In the genomic region with DNA sequence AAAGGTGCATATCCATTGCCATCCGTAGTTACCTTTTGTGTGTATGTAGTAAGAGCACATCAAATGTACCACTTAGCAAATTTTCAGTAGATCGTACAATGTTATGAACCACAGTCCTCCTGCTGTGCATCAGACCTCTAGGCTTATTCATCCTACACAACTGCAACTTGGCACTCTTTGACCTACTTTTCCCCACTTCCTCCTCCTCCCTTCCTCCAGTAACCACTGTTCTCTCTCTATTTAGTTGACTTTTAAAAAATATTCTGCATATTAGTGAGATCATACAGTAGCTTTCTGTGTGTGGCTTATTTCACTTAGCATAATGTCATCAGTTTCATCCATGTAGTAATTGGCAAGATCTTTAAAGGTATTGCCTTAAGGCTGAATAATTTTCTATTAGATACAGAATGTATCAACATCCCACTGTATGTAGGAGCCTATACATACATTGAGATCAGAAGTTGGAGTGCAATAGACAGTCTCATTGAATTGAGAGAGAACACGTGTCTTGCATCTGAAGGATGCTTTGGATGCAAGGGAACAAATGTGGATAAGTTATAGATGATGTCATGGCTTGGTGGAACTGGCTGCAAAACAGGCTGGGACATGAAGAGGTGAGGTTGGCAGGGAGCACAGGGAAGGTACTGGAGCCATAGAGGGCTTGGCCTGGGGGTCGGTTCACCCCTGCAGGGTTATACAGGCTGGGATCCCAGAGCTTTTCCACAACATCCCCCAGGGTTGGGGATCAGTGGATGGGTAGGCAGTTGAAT, we compare ENCODE assay signal across 16 cellular contexts.
A peak's percentile ranks its signal among the peaks of the same experiment; 100 is the strongest.
DNase-seq lines count a peak whose midpoint lies in the region; ATAC-seq and TF ChIP-seq lines count a peak whose summit lies in the region.
"Had no signal": no experiment of that assay in that cellular context is flagged by ENCODE, and none has a peak within 500 bp of the region (broad histone marks: within the 10 kb centered on the region; RNA-seq: fewer than 3 reads in every experiment).

No MANE protein-coding gene starts in this region.

- TF ChIP-seq POLR2A in gastrocnemius medialis (IDR thresholded peaks at IDR 0.05), result no peak

- H3K9me3 Mint-ChIP-seq in activated CD4-positive, alpha-beta memory T cell treated with anti-CD3 and anti-CD28 coated beads, Interleukin-2, amount 10 ng/mL, durations not matched to agents 7 days and 5 days, result peaks cover 2% of the 10 kb centered on the region
- peaks cover 0 to 6% (median 0%) of the 10 kb centered on the region in 6 donors for H3K9me3 Mint-ChIP-seq in immature natural killer cell
- H3K9me3 Mint-ChIP-seq in osteocyte (ENCODE audit: unreplicated experiment), result no peaks in the 10 kb centered on the region
- H3K9me3 Mint-ChIP-seq: nephron progenitor cell had no signal

- H3K9ac ChIP-seq in DND-41 (ENCODE audit: low read depth, low read length), result no peak overlapping the region

- H3K4me1 ChIP-seq in DND-41 (ENCODE audit: insufficient read depth, low read length) (no peaks in the 10 kb centered on the region), gastrocnemius medialis (no peaks in the 10 kb centered on the region)
- H3K4me1 ChIP-seq: breast epithelium had no signal

- peak overlapping the region; percentile 64 for H3K27ac Mint-ChIP-seq in activated CD4-positive, alpha-beta memory T cell treated with anti-CD3 and anti-CD28 coated beads, Interleukin-2, amount 10 ng/mL, durations not matched to agents 7 days and 5 days
- peak overlapping the region; percentile 79 to 97 (median 92) for H3K27ac Mint-ChIP-seq in immature natural killer cell
- no peak overlapping the region for H3K27ac Mint-ChIP-seq in osteocyte (ENCODE audit: unreplicated experiment)
- H3K27ac Mint-ChIP-seq: nephron progenitor cell had no signal

- ATAC-seq in DND-41 (ENCODE audit: insufficient read depth, low read depth) (peak; percentile 69), gastrocnemius medialis (no peak)
- ATAC-seq: left colon had no signal

- CTCF ChIA-PET in activated CD4-positive, alpha-beta memory T cell treated with anti-CD3 and anti-CD28 coated beads, Interleukin-2, amount 10 ng/mL, durations not matched to agents 7 days and 5 days (lab: Charles Lee), result no interaction called here

- H3K4me3 ChIP-seq in DND-41 (ENCODE audit: low read depth in 1 of 2, low read length in 2 of 2) (no peak overlapping the region), gastrocnemius medialis (no peak overlapping the region)
- H3K4me3 ChIP-seq: breast epithelium, esophagus squamous epithelium had no signal

- peaks cover 3% of the 10 kb centered on the region for H3K36me3 Mint-ChIP-seq in activated CD4-positive, alpha-beta memory T cell treated with anti-CD3 and anti-CD28 coated beads, Interleukin-2, amount 10 ng/mL, durations not matched to agents 7 days and 5 days (ENCODE audit: low read depth)
- H3K36me3 Mint-ChIP-seq in immature natural killer cell, result peaks cover 0 to 7% (median 0%) of the 10 kb centered on the region in 3 donors
- H3K36me3 Mint-ChIP-seq in osteocyte (ENCODE audit: unreplicated experiment), result no peaks in the 10 kb centered on the region

- POLR2A ChIA-PET in activated CD4-positive, alpha-beta memory T cell treated with anti-CD3 and anti-CD28 coated beads, Interleukin-2, amount 10 ng/mL, durations not matched to agents 7 days and 5 days (lab: Charles Lee), result interaction anchor here (1.4 kb wide), 1 partner anchor 30 kb away, joined by 3 read pairs; no protein-coding TSS in a partner anchor

- no peaks in the 10 kb centered on the region for H3K9me3 ChIP-seq in DND-41 (ENCODE audit: insufficient read depth, low read length, severe bottlenecking)
- no peaks in the 10 kb centered on the region for H3K9me3 ChIP-seq in gastrocnemius medialis
- H3K9me3 ChIP-seq: breast epithelium, esophagus squamous epithelium had no signal

- H3K36me3 ChIP-seq in DND-41 (ENCODE audit: insufficient read depth, low read length) (no peaks in the 10 kb centered on the region), gastrocnemius medialis (no peaks in the 10 kb centered on the region)
- H3K36me3 ChIP-seq: breast epithelium, esophagus squamous epithelium had no signal

- H2AFZ ChIP-seq in DND-41 (ENCODE audit: low read depth, low read length), result no peak overlapping the region

- H3K4me3 Mint-ChIP-seq in activated CD4-positive, alpha-beta memory T cell treated with anti-CD3 and anti-CD28 coated beads, Interleukin-2, amount 10 ng/mL, durations not matched to agents 7 days and 5 days, result no peak overlapping the region
- H3K4me3 Mint-ChIP-seq in immature natural killer cell (peak overlapping the region; percentile 54 to 81 (median 64)), osteocyte (ENCODE audit: unreplicated experiment) (no peak overlapping the region)
- H3K4me3 Mint-ChIP-seq: nephron progenitor cell had no signal

- H3K27ac ChIP-seq in DND-41 (ENCODE audit: low read length) (no peak overlapping the region), gastrocnemius medialis (no peak overlapping the region)
- H3K27ac ChIP-seq: breast epithelium, esophagus squamous epithelium had no signal

- 0 out of 2 replicates have a peak, but pooled peaks cover 3% of the 10 kb centered on the region for H4K20me1 ChIP-seq in DND-41 (ENCODE audit: insufficient read depth, low read length)

- H3K27me3 ChIP-seq in DND-41 (ENCODE audit: insufficient read depth, low read length, poor library complexity) (no peaks in the 10 kb centered on the region), gastrocnemius medialis (no peaks in the 10 kb centered on the region)
- H3K27me3 ChIP-seq: breast epithelium, esophagus squamous epithelium had no signal

- peaks cover 2% of the 10 kb centered on the region for H3K27me3 Mint-ChIP-seq in activated CD4-positive, alpha-beta memory T cell treated with anti-CD3 and anti-CD28 coated beads, Interleukin-2, amount 10 ng/mL, durations not matched to agents 7 days and 5 days
- H3K27me3 Mint-ChIP-seq in immature natural killer cell (ENCODE audit: low read depth in 3 of 3) (peaks cover 0 to 2% (median 0%) of the 10 kb centered on the region in 3 donors), osteocyte (ENCODE audit: unreplicated experiment) (peaks cover 36% of the 10 kb centered on the region)

- no peaks in the 10 kb centered on the region for H3K79me2 ChIP-seq in DND-41 (ENCODE audit: insufficient read depth, low read length)

- TF ChIP-seq CTCF in DND-41 (IDR thresholded peaks at IDR 0.05; ENCODE audit: borderline replicate concordance, extremely low read depth, low read length, poor library complexity, severe bottlenecking), result no peak
- TF ChIP-seq CTCF in gastrocnemius medialis (IDR thresholded peaks at IDR 0.05 in 4 of 5, conservative IDR thresholded peaks at IDR 0.05 in 1 of 5), result no peak
- no peak for TF ChIP-seq CTCF in osteocyte (IDR thresholded peaks at IDR 0.05)

- intact Hi-C loops in gastrocnemius medialis (cut with DNase I; ENCODE audit: low total_unique reads), result no loop called here

- H3K4me1 Mint-ChIP-seq in activated CD4-positive, alpha-beta memory T cell treated with anti-CD3 and anti-CD28 coated beads, Interleukin-2, amount 10 ng/mL, durations not matched to agents 7 days and 5 days, result peaks cover 33% of the 10 kb centered on the region
- H3K4me1 Mint-ChIP-seq in immature natural killer cell (peaks cover 62 to 63% of the 10 kb centered on the region in 2 donors), osteocyte (ENCODE audit: unreplicated experiment) (no peaks in the 10 kb centered on the region)

- DNase-seq in DND-41, result no peak
- peak; percentile 25 for DNase-seq in KBM-7
- peak; percentile 27 for DNase-seq in activated CD4-positive, alpha-beta memory T cell treated with anti-CD3 and anti-CD28 coated beads, Interleukin-2, amount 10 ng/mL, durations not matched to agents 7 days and 5 days
- DNase-seq in immature natural killer cell, result peak; percentile 26 to 62 (median 43)
- DNase-seq in NCI-H1048 (lab: John Stamatoyannopoulos, UW), result no peak
- DNase-seq in NCI-H1105 (lab: John Stamatoyannopoulos, UW), result no peak
- DNase-seq in gastrocnemius medialis, result no peak
- DNase-seq in osteocyte (ENCODE audit: extremely low spot score, unreplicated experiment), result no peak
- DNase-seq: esophagus squamous epithelium; GDM1; left colon; NCI-H2029; NCI-H510A; nephron progenitor cell; stimulated activated CD4-positive, alpha-beta T cell treated with anti-CD3 and anti-CD28 coated beads, Interleukin-1b, Interleukin-23, amount 100 ng/mL, for 48 hours had no signal

- no peak overlapping the region for H3K4me2 ChIP-seq in DND-41 (ENCODE audit: insufficient read depth, low read length)

- in situ Hi-C loops in KBM-7 (cut with MboI; ENCODE audit: low pct_unique_long_range_greater_than_20kb, low sequenced_read_pairs) (no loop called here), gastrocnemius medialis (cut with MboI; ENCODE audit: low sequenced_read_pairs in 4 of 4) (no loop called here)

Comparison
In these comparisons a context has a peak if more than half of its experiments do, and no peak if none do; other contexts are left out.
1. DNase-seq: peak in KBM-7 (single experiment), activated CD4-positive, alpha-beta memory T cell treated with anti-CD3 and anti-CD28 coated beads, Interleukin-2, amount 10 ng/mL, durations not matched to agents 7 days and 5 days (single experiment) and immature natural killer cell (3 of 3); none in DND-41 (single experiment), NCI-H1048 (single experiment), NCI-H1105 (single experiment), gastrocnemius medialis (0 of 2) and osteocyte (single experiment).
2. H3K4me3 Mint-ChIP-seq: peak in immature natural killer cell (5 of 5); none in activated CD4-positive, alpha-beta memory T cell treated with anti-CD3 and anti-CD28 coated beads, Interleukin-2, amount 10 ng/mL, durations not matched to agents 7 days and 5 days (single experiment) and osteocyte (single experiment).